9 cellular contexts compared by ENCODE assay signal in the genomic region with DNA sequence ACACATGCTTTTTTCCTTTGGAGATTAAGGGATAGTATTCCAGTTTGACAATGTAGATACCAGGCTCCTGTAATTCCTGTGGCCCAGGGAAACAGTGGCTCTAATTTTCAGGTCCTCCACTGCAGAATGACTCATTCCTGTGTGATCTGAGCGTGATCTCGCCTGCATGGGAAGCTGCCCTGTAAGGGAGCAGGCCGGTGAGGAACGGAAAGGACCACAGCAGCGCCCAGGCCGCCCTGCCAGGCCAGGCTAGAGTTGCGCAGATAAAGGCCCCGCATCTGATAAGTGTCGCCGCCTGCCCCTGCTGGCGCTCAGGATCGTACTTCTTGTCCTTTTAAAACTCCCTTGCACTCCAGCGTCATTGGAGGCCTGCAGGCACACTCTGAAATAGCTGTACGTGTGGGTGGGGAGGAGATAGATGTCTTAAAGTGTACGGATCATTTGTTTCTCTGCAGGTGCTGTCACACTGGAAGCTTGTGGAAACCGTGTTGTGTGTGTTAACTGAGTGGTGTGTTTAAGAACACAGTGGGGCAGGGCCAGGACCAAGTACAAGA.
DNase-seq lines count a peak whose midpoint lies in the region; ATAC-seq and TF ChIP-seq lines count a peak whose summit lies in the region.
"Had no signal": no experiment of that assay in that cellular context is flagged by ENCODE, and none has a peak within 500 bp of the region (broad histone marks: within the 10 kb centered on the region; RNA-seq: fewer than 3 reads in every experiment).

No MANE protein-coding gene starts in this region.

- H3K9me3 ChIP-seq in endodermal cell (ENCODE audit: control insufficient read depth, low read length) (no peaks in the 10 kb centered on the region), mucosa of descending colon (no peaks in the 10 kb centered on the region), uterus (no peaks in the 10 kb centered on the region), MM.1S (replicated peaks; ENCODE audit: insufficient read depth, low read length) (no peaks in the 10 kb centered on the region)

- peaks cover 11% of the 10 kb centered on the region for H3K4me1 ChIP-seq in endodermal cell (ENCODE audit: control insufficient read depth, insufficient read depth, low read length)
- H3K4me1 ChIP-seq in mucosa of descending colon (ENCODE audit: low read depth) = peaks cover 19% of the 10 kb centered on the region
- H3K4me1 ChIP-seq in uterus = peaks cover 19 to 22% of the 10 kb centered on the region in 2 donors
- no peaks in the 10 kb centered on the region for H3K4me1 ChIP-seq in MM.1S (ENCODE audit: low read length)

- H3K27me3 ChIP-seq in endodermal cell (ENCODE audit: control insufficient read depth, insufficient read depth, low read length, poor library complexity, severe bottlenecking) (no peaks in the 10 kb centered on the region), uterus (no peaks in the 10 kb centered on the region), MM.1S (replicated peaks; ENCODE audit: insufficient read depth, low read length) (no peaks in the 10 kb centered on the region)

- 91 to 93% methylated on average over 12 to 16 of the region's 16 CpGs for whole genome bisulfite sequencing in endodermal cell (ENCODE audit: insufficient coverage in 1 of 2, insufficient read length in 1 of 2), 2 experiments

- no peak for TF ChIP-seq CTCF in endodermal cell (conservative IDR thresholded peaks at IDR 0.05)
- no peak for TF ChIP-seq CTCF in mucosa of descending colon (IDR thresholded peaks at IDR 0.05)
- no peak for TF ChIP-seq CTCF in uterus (IDR thresholded peaks at IDR 0.05)
- TF ChIP-seq CTCF in GM10248 (IDR thresholded peaks at IDR 0.05; ENCODE audit: control extremely low read depth, extremely low read depth, low read depth, missing control alignments) = no peak
- TF ChIP-seq CTCF in MM.1S (IDR thresholded peaks at IDR 0.05; ENCODE audit: low read length) = no peak

- H3K4me2 ChIP-seq in MM.1S (ENCODE audit: low read depth, low read length) = no peak overlapping the region

- H3K27me3 Mint-ChIP-seq in activated T-cell treated with anti-CD3 and anti-CD28 coated beads, Interleukin-2, amount 50 U/mL, for 4 hours (ENCODE audit: low read depth) = no peaks in the 10 kb centered on the region
- peaks cover 2% of the 10 kb centered on the region for H3K27me3 Mint-ChIP-seq in endodermal cell (ENCODE audit: insufficient read depth)

- no peaks in the 10 kb centered on the region for H4K20me1 ChIP-seq in MM.1S (ENCODE audit: insufficient read depth, low read length)

- H3K4me1 Mint-ChIP-seq in activated T-cell treated with anti-CD3 and anti-CD28 coated beads, Interleukin-2, amount 50 U/mL, for 4 hours (ENCODE audit: low read depth) = peaks cover 34% of the 10 kb centered on the region
- H3K4me1 Mint-ChIP-seq in endodermal cell = peaks cover 29% of the 10 kb centered on the region

- no peak overlapping the region for H3K4me3 Mint-ChIP-seq in activated T-cell treated with anti-CD3 and anti-CD28 coated beads, Interleukin-2, amount 50 U/mL, for 4 hours
- no peak overlapping the region for H3K4me3 Mint-ChIP-seq in endodermal cell

- CTCF ChIA-PET in GM10248 (lab: Yijun Ruan, JAX) = interaction anchor here (1.0 to 6.7 kb wide), 4 partner anchors 11 to 32 kb away, joined by 3 to 37 read pairs (median 5); no protein-coding TSS in a partner anchor

- no peak overlapping the region for H2AFZ ChIP-seq in MM.1S (ENCODE audit: low read length)

- H3K79me2 ChIP-seq in MM.1S (ENCODE audit: low read length) = no peaks in the 10 kb centered on the region

- no peak overlapping the region for H3K27ac ChIP-seq in endodermal cell (ENCODE audit: low read depth, low read length)
- H3K27ac ChIP-seq in uterus = peak overlapping the region; percentile 87 to 91
- no peak overlapping the region for H3K27ac ChIP-seq in MM.1S (ENCODE audit: low read length)

- no peaks in the 10 kb centered on the region for H3K9me2 ChIP-seq in MM.1S (replicated peaks; ENCODE audit: insufficient read depth, low read length)

- intact Hi-C loops in mucosa of descending colon (cut with DNase I, micrococcal nuclease) (no loop called here), uterus (cut with DNase I; ENCODE audit: low total_unique reads) (no loop called here)

- peaks cover 32% of the 10 kb centered on the region for H3K36me3 Mint-ChIP-seq in activated T-cell treated with anti-CD3 and anti-CD28 coated beads, Interleukin-2, amount 50 U/mL, for 4 hours (ENCODE audit: insufficient read depth)
- H3K36me3 Mint-ChIP-seq in endodermal cell (ENCODE audit: low read depth) = peaks cover 22% of the 10 kb centered on the region

- H3K4me3 ChIP-seq in endodermal cell (ENCODE audit: low read length) (no peak overlapping the region), mucosa of descending colon (no peak overlapping the region), uterus (no peak overlapping the region), MM.1S (ENCODE audit: low read length) (no peak overlapping the region)

- no peaks in the 10 kb centered on the region for H3K9me3 Mint-ChIP-seq in activated T-cell treated with anti-CD3 and anti-CD28 coated beads, Interleukin-2, amount 50 U/mL, for 4 hours
- no peaks in the 10 kb centered on the region for H3K9me3 Mint-ChIP-seq in endodermal cell

- no peak for ATAC-seq in activated T-cell treated with anti-CD3 and anti-CD28 coated beads, Interleukin-2, amount 50 U/mL, for 4 hours
- ATAC-seq in mucosa of descending colon (no peak), GM21381 (IDR thresholded peaks at IDR 0.05; ENCODE audit: unreplicated experiment) (no peak)

- peak; percentile 1 for DNase-seq in activated T-cell treated with anti-CD3 and anti-CD28 coated beads, Interleukin-2, amount 50 U/mL, for 4 hours
- DNase-seq in activated T-cell treated with anti-CD3 and anti-CD28 coated beads for 4 hours = no peak
- DNase-seq in endodermal cell = no peak
- peak in 2 of 3 donors; percentile 26 to 47 for DNase-seq in mucosa of descending colon
- DNase-seq in uterus = peak; percentile 66 to 72
- DNase-seq in GM10248 (ENCODE audit: extremely low spot score) = no peak
- DNase-seq in MM.1S = no peak
- DNase-seq: NCI-H146 had no signal

- H3K9ac ChIP-seq in endodermal cell (ENCODE audit: extremely low read depth, low read length, poor library complexity, severe bottlenecking) = no peak overlapping the region
- H3K9ac ChIP-seq in MM.1S (ENCODE audit: low read length) = no peak overlapping the region

- peaks cover 11% of the 10 kb centered on the region for H3K36me3 ChIP-seq in endodermal cell (ENCODE audit: control insufficient read depth, insufficient read depth, low read length)
- no peaks in the 10 kb centered on the region for H3K36me3 ChIP-seq in mucosa of descending colon (ENCODE audit: low read depth)
- H3K36me3 ChIP-seq in uterus = no peaks in the 10 kb centered on the region
- H3K36me3 ChIP-seq in MM.1S (replicated peaks; ENCODE audit: insufficient read depth, low read length) = no peaks in the 10 kb centered on the region

- no peaks in the 10 kb centered on the region for H3F3A ChIP-seq in MM.1S (ENCODE audit: insufficient read depth, low read length)

- peak overlapping the region; percentile 12 for H3K27ac Mint-ChIP-seq in endodermal cell

- POLR2A ChIA-PET in GM10248 (lab: Yijun Ruan, JAX) = no interaction called here

- TF ChIP-seq POLR2A in uterus (IDR thresholded peaks at IDR 0.05) = no peak

Comparison
In these comparisons a context has a peak if more than half of its experiments do, and no peak if none do; other contexts are left out.
1. DNase-seq: peak in activated T-cell treated with anti-CD3 and anti-CD28 coated beads, Interleukin-2, amount 50 U/mL, for 4 hours (single experiment), mucosa of descending colon (2 of 3) and uterus (2 of 2); none in activated T-cell treated with anti-CD3 and anti-CD28 coated beads for 4 hours (single experiment), endodermal cell (single experiment), GM10248 (single experiment) and MM.1S (single experiment).
2. H3K27ac ChIP-seq: peak in uterus (2 of 2); none in endodermal cell (single experiment) and MM.1S (single experiment).